7 cellular contexts compared by ENCODE assay signal in the genomic region with DNA sequence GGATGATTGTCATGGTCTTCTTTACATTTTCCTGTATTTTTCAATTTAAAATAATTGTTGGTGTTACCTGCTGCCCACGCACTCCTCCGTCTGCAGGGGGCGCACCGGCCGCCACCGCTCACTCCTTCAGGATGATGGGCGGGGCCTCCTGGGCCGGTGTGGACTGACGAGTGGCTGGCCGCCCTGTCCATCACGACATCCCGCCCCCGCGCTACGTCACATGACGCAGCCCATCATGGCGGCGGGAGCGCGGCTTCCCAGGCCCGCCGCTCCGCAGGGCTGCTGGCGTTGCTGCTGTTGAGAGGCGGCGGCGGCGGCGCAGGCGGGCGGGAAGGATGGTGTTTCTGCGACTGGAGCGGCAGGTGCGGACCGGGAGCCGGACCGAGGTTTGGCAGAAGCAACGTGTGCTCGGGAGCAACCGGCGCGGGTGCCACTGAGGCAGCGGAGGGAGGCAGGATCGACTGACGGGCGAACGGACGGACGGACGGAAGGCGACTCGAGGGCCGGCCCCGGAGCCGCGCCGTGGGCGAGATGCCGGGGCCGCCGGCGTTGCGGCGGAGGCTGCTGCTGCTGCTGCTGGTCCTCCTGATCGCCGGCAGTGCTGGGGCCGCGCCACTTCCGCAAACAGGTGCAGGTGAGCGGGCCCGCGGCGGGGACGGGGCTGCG. TPM values are rescaled to one million over a fixed set of nuclear protein-coding genes. Genes with fewer than 3 reads are reported as not detected.
DNase-seq lines count a peak whose midpoint lies in the region; ATAC-seq and TF ChIP-seq lines count a peak whose summit lies in the region.

LMTK2 (plus strand) TSS at position 216 of the 666 bp plus-strand sequence; CDS start at position 532, 316 bp downstream.

- H3K4me3 ChIP-seq in ascending aorta (peak within 1 kb of the TSS; percentile 86 to 97), right cardiac atrium (ENCODE audit: low read length) (peak within 1 kb of the TSS; percentile 85), rectal smooth muscle tissue (ENCODE audit: low read length) (peak within 1 kb of the TSS; percentile 88)

- peak within 1 kb of the TSS; percentile 71 for H3K9ac ChIP-seq in rectal smooth muscle tissue (ENCODE audit: low read length)

- peak; percentile 77 for DNase-seq in NCI-H1694 treated with DMSO at 0.1 percent for 48 hours (lab: John Stamatoyannopoulos, UW)
- peak; percentile 78 to 98 for DNase-seq in ascending aorta (ENCODE audit: low spot score in 2 of 2)
- peak; percentile 95 to 99 (median 98) for DNase-seq in right cardiac atrium

- intact Hi-C loops in T-helper 2 cell treated with Interferon-gamma antibody and Interleukin-4, amounts not matched to agents 100 ng/mL and 5 ng/mL, for 36 hours (cut with micrococcal nuclease), result loop anchor here (1.0 to 2.0 kb wide), 7 partner anchors 27 to 234 kb away; partner anchors contain the start of genes ASNS and BRI3
- intact Hi-C loops in ascending aorta (cut with DNase I) (loop anchor here (1.0 to 10.0 kb wide), 7 partner anchors 62 to 992 kb away; partner anchors contain the start of genes BRI3, SDHAF3 and TECPR1), right cardiac atrium (cut with DNase I) (loop anchor here in 3 of 4 donors (2.0 to 5.0 kb wide), 2 partner anchors 58 to 61 kb away; no protein-coding TSS in a partner anchor)

- H3K27me3 ChIP-seq in ascending aorta, result no peaks in the 10 kb centered on the region
- no peaks in the 10 kb centered on the region for H3K27me3 ChIP-seq in right cardiac atrium (ENCODE audit: control insufficient read depth, insufficient read depth)
- no peaks in the 10 kb centered on the region for H3K27me3 ChIP-seq in rectal smooth muscle tissue (ENCODE audit: control insufficient read depth, insufficient read depth, low read length)

- H3K4me1 ChIP-seq in ascending aorta (peaks cover 0 to 7% of the 10 kb centered on the region in 2 donors), right cardiac atrium (ENCODE audit: control insufficient read depth, insufficient read depth, low read length) (no peaks in the 10 kb centered on the region), rectal smooth muscle tissue (ENCODE audit: control insufficient read depth, insufficient read depth, low read length) (no peaks in the 10 kb centered on the region)

- H3K9me3 ChIP-seq in ascending aorta, result peaks cover 0 to 7% of the 10 kb centered on the region in 2 donors
- no peaks in the 10 kb centered on the region for H3K9me3 ChIP-seq in right cardiac atrium (ENCODE audit: control insufficient read depth, low read length)

- H3K36me3 ChIP-seq in ascending aorta (no peaks in the 10 kb centered on the region), rectal smooth muscle tissue (ENCODE audit: control insufficient read depth, insufficient read depth, low read length) (no peaks in the 10 kb centered on the region)

- under 1% methylated on average over 75 of the region's 75 CpGs for WGBS in right cardiac atrium

- TF ChIP-seq CTCF in ascending aorta (IDR thresholded peaks at IDR 0.05), result peak; percentile 77 to 92 (median 81)

- H3K27ac ChIP-seq in ascending aorta (peak within 1 kb of the TSS; percentile 67 to 78), right cardiac atrium (ENCODE audit: low read length) (peak within 1 kb of the TSS; percentile 73), rectal smooth muscle tissue (ENCODE audit: low read depth, low read length) (peak within 1 kb of the TSS; percentile 82)

- ATAC-seq in GM18498 (IDR thresholded peaks at IDR 0.05; ENCODE audit: unreplicated experiment) (peak; percentile 100), HG02885 (IDR thresholded peaks at IDR 0.05; ENCODE audit: poor library complexity, unreplicated experiment) (peak; percentile 100), right cardiac atrium (peak; percentile 100)

RNA-seq across cellular contexts. Expression of gene LMTK2, which starts in this region (rescaled TPM):
- 13.0 and 14.3 TPM in 2 replicates for total RNA-seq in T-helper 2 cell treated with Interferon-gamma antibody and Interleukin-4, amounts not matched to agents 100 ng/mL and 5 ng/mL, for 36 hours
- total RNA-seq in ascending aorta (11.8 TPM), right cardiac atrium (10 to 100 TPM; 36.4 to 38.5 (median 37.1) TPM)
- polyA plus RNA-seq in right cardiac atrium, result 13.1 TPM

Comparison
In these comparisons a context has a peak if more than half of its experiments do, and no peak if none do; other contexts are left out.
1. Peak in every context shown above with its lines: DNase-seq, ATAC-seq, H3K4me3 ChIP-seq and H3K27ac ChIP-seq.